Comparison of ENCODE assay signal across 8 cellular contexts in genomic region chr3:75433295-75433694, GRCh38.
DNase-seq lines count a peak whose midpoint lies in the region; ATAC-seq and TF ChIP-seq lines count a peak whose summit lies in the region.
"Not testable (repeated sequence)": the region's sequence is repeated elsewhere in the genome, so short reads cannot be mapped to it uniquely, and the experiment has no call there.

No MANE protein-coding gene starts in this region.

- not testable (repeated sequence) for TF ChIP-seq CTCF in brain (conservative IDR thresholded peaks at IDR 0.05); heart right ventricle (IDR thresholded peaks at IDR 0.05); natural killer cell (IDR thresholded peaks at IDR 0.05)

- intact Hi-C loops in activated T-helper 1 cell treated with anti-CD3 and anti-CD28 coated beads, Interleukin-12 subunit alpha, Interleukin-12 subunit beta, Interleukin-2, Interleukin-4 antibody, amounts not matched to agents 30 ng/mL and 10 ng/mL and 1 ng/mL, durations not matched to agents 14 hours and 24 hours and 36 hours (cut with micrococcal nuclease) = loop anchor here (10.0 kb wide), 2 partner anchors 212 to 352 kb away; partner anchors contain the start of gene ZNF717
- intact Hi-C loops in heart right ventricle (cut with DNase I) = loop anchor here in 1 of 10 donors (10.0 kb wide), 1 partner anchor 212 kb away; no protein-coding TSS in a partner anchor
- intact Hi-C loops in natural killer cell (cut with micrococcal nuclease) = not testable (repeated sequence)

- peaks cover 13% of the 10 kb centered on the region for H3K36me3 Mint-ChIP-seq in activated T-helper 1 cell treated with anti-CD3 and anti-CD28 coated beads, Interleukin-12 subunit alpha, Interleukin-12 subunit beta, Interleukin-2, Interleukin-4 antibody, amounts not matched to agents 30 ng/mL and 10 ng/mL and 1 ng/mL, durations not matched to agents 14 hours and 24 hours and 36 hours (ENCODE audit: low read depth)
- not testable (repeated sequence) for H3K36me3 Mint-ChIP-seq in brain; natural killer cell; stimulated activated naive CD8-positive, alpha-beta T cell treated with anti-CD3 and anti-CD28 coated beads, Interleukin-15, Interleukin-2, amounts not matched to agents 100 ng/mL and 50 ng/mL, for 24 hours (ENCODE audit: low read depth)

- WGBS in heart right ventricle, 2 donors = 74 to 85% methylated on average over 3 of the region's 3 CpGs

- peaks cover 21% of the 10 kb centered on the region for H3K4me1 Mint-ChIP-seq in activated T-helper 1 cell treated with anti-CD3 and anti-CD28 coated beads, Interleukin-12 subunit alpha, Interleukin-12 subunit beta, Interleukin-2, Interleukin-4 antibody, amounts not matched to agents 30 ng/mL and 10 ng/mL and 1 ng/mL, durations not matched to agents 14 hours and 24 hours and 36 hours (ENCODE audit: low read depth)
- H3K4me1 Mint-ChIP-seq in brain = peaks cover 30% of the 10 kb centered on the region
- peaks cover 13 to 16% of the 10 kb centered on the region in 2 donors for H3K4me1 Mint-ChIP-seq in natural killer cell
- peaks cover 31% of the 10 kb centered on the region for H3K4me1 Mint-ChIP-seq in stimulated activated naive CD8-positive, alpha-beta T cell treated with anti-CD3 and anti-CD28 coated beads, Interleukin-15, Interleukin-2, amounts not matched to agents 100 ng/mL and 50 ng/mL, for 24 hours (ENCODE audit: low read depth)

- H3K36me3 ChIP-seq in ACC112 (ENCODE audit: insufficient read depth, low read length); SJSA1: not testable (repeated sequence)
- peaks cover 0 to 26% (median 0%) of the 10 kb centered on the region in 9 donors for H3K36me3 ChIP-seq in heart right ventricle

- H3K27me3 ChIP-seq in ACC112 (ENCODE audit: insufficient read depth, low read length); SJSA1 (replicated peaks); heart right ventricle: not testable (repeated sequence)

- H2AFZ ChIP-seq in ACC112 (ENCODE audit: low read length, unreplicated experiment) = not testable (repeated sequence)

- not testable (repeated sequence) for H3K27me3 Mint-ChIP-seq in activated T-helper 1 cell treated with anti-CD3 and anti-CD28 coated beads, Interleukin-12 subunit alpha, Interleukin-12 subunit beta, Interleukin-2, Interleukin-4 antibody, amounts not matched to agents 30 ng/mL and 10 ng/mL and 1 ng/mL, durations not matched to agents 14 hours and 24 hours and 36 hours (ENCODE audit: insufficient read depth); brain; natural killer cell (ENCODE audit: low read depth in 2 of 2); stimulated activated naive CD8-positive, alpha-beta T cell treated with anti-CD3 and anti-CD28 coated beads, Interleukin-15, Interleukin-2, amounts not matched to agents 100 ng/mL and 50 ng/mL, for 24 hours

- H3K4me1 ChIP-seq in ACC112 (ENCODE audit: control insufficient read depth, insufficient read depth, low read length, unreplicated experiment) = peaks cover 25% of the 10 kb centered on the region
- peaks cover 16% of the 10 kb centered on the region for H3K4me1 ChIP-seq in SJSA1 (replicated peaks)
- H3K4me1 ChIP-seq in heart right ventricle = peaks cover 0 to 35% (median 28%) of the 10 kb centered on the region in 9 donors

- DNase-seq in HCEC 1CT = peak; percentile 45
- DNase-seq in SJSA1 (ENCODE audit: low read depth in 1 of 2, low spot score in 2 of 2); activated T-helper 1 cell treated with anti-CD3 and anti-CD28 coated beads, Interleukin-12 subunit alpha, Interleukin-12 subunit beta, Interleukin-2, Interleukin-4 antibody, amounts not matched to agents 30 ng/mL and 10 ng/mL and 1 ng/mL, durations not matched to agents 14 hours and 24 hours and 36 hours (ENCODE audit: low spot score); heart right ventricle; natural killer cell: not testable (repeated sequence)

- not testable (repeated sequence) for ATAC-seq in heart right ventricle, natural killer cell

- H3K4me3 ChIP-seq in ACC112 (ENCODE audit: low read depth, low read length) = peak overlapping the region; percentile 80
- not testable (repeated sequence) for H3K4me3 ChIP-seq in SJSA1, heart right ventricle

- not testable (repeated sequence) for H3K9me3 Mint-ChIP-seq in activated T-helper 1 cell treated with anti-CD3 and anti-CD28 coated beads, Interleukin-12 subunit alpha, Interleukin-12 subunit beta, Interleukin-2, Interleukin-4 antibody, amounts not matched to agents 30 ng/mL and 10 ng/mL and 1 ng/mL, durations not matched to agents 14 hours and 24 hours and 36 hours; brain; natural killer cell; stimulated activated naive CD8-positive, alpha-beta T cell treated with anti-CD3 and anti-CD28 coated beads, Interleukin-15, Interleukin-2, amounts not matched to agents 100 ng/mL and 50 ng/mL, for 24 hours

- H3K79me2 ChIP-seq in ACC112 (ENCODE audit: control insufficient read depth, insufficient read depth, low read length, unreplicated experiment) = not testable (repeated sequence)

- peak overlapping the region; percentile 99 for H3K4me3 Mint-ChIP-seq in activated T-helper 1 cell treated with anti-CD3 and anti-CD28 coated beads, Interleukin-12 subunit alpha, Interleukin-12 subunit beta, Interleukin-2, Interleukin-4 antibody, amounts not matched to agents 30 ng/mL and 10 ng/mL and 1 ng/mL, durations not matched to agents 14 hours and 24 hours and 36 hours
- peak overlapping the region in 4 of 5 experiments; percentile 94 to 99 (median 98) for H3K4me3 Mint-ChIP-seq in brain
- H3K4me3 Mint-ChIP-seq in natural killer cell = not testable (repeated sequence)
- peak overlapping the region; percentile 88 for H3K4me3 Mint-ChIP-seq in stimulated activated naive CD8-positive, alpha-beta T cell treated with anti-CD3 and anti-CD28 coated beads, Interleukin-15, Interleukin-2, amounts not matched to agents 100 ng/mL and 50 ng/mL, for 24 hours

- not testable (repeated sequence) for H3K9me3 ChIP-seq in SJSA1 (replicated peaks); heart right ventricle

- peak overlapping the region; percentile 94 for H3K27ac ChIP-seq in ACC112 (ENCODE audit: low read depth, low read length)
- peak overlapping the region; percentile 93 for H3K27ac ChIP-seq in SJSA1
- H3K27ac ChIP-seq in heart right ventricle = peak overlapping the region in 9 of 10 donors; percentile 20 to 95 (median 68)

- H3K27ac Mint-ChIP-seq in activated T-helper 1 cell treated with anti-CD3 and anti-CD28 coated beads, Interleukin-12 subunit alpha, Interleukin-12 subunit beta, Interleukin-2, Interleukin-4 antibody, amounts not matched to agents 30 ng/mL and 10 ng/mL and 1 ng/mL, durations not matched to agents 14 hours and 24 hours and 36 hours = not testable (repeated sequence)
- peak overlapping the region in 4 of 5 experiments; percentile 94 to 96 (median 94) for H3K27ac Mint-ChIP-seq in brain
- H3K27ac Mint-ChIP-seq in natural killer cell = peak overlapping the region; percentile 95 to 97
- peak overlapping the region; percentile 31 for H3K27ac Mint-ChIP-seq in stimulated activated naive CD8-positive, alpha-beta T cell treated with anti-CD3 and anti-CD28 coated beads, Interleukin-15, Interleukin-2, amounts not matched to agents 100 ng/mL and 50 ng/mL, for 24 hours
